ENCODE assay signal across 33 cellular contexts in genomic region chr11:8009856-8010255, GRCh38. TPM values are rescaled to one million over a fixed set of nuclear protein-coding genes. Genes with fewer than 3 reads are reported as not detected.
"Had no signal": no experiment of that assay in that cellular context is flagged by ENCODE, and none has a peak within 500 bp of the region (broad histone marks: within the 10 kb centered on the region; RNA-seq: fewer than 3 reads in every experiment).

No MANE protein-coding gene starts in this region.

- DNase-seq: activated CD4-positive, alpha-beta memory T cell treated with anti-CD3 and anti-CD28 coated beads, Interleukin-2, amount 10 ng/mL, durations not matched to agents 7 days and 5 days; activated CD4-positive, alpha-beta T cell treated with anti-CD3 and anti-CD28 coated beads for 1 hour; activated CD4-positive, alpha-beta T cell treated with anti-CD3 and anti-CD28 coated beads for 4 hours; activated CD4-positive, alpha-beta T cell treated with anti-CD3 and anti-CD28 coated beads, Interleukin-2, amount 10 ng/mL, durations not matched to agents 7 days and 5 days; activated CD4-positive, alpha-beta T cell treated with anti-CD3 and anti-CD28 coated beads, Interleukin-2, amount 50 U/mL, for 4 hours; activated CD4-positive, CD25-positive, alpha-beta regulatory T cell; activated effector memory CD4-positive, alpha-beta T cell treated with anti-CD3 and anti-CD28 coated beads, Interleukin-2, amount 50 U/mL, for 16 hours; activated naive CD4-positive, alpha-beta T cell treated with anti-CD3 and anti-CD28 coated beads for 36 hours; activated naive CD8-positive, alpha-beta T cell treated with anti-CD3 and anti-CD28 coated beads for 36 hours; activated naive CD8-positive, alpha-beta T cell treated with anti-CD3 and anti-CD28 coated beads, Interleukin-2, amount 50 U/mL, for 24 hours; activated T-cell treated with anti-CD3 and anti-CD28 coated beads, Interleukin-2, amount 50 U/mL, for 1 hour; activated T-cell treated with anti-CD3 and anti-CD28 coated beads, Interleukin-2, amount 50 U/mL, for 48 hours; brain microvascular endothelial cell; dorsolateral prefrontal cortex; effector memory CD4-positive, alpha-beta T cell; erythroblast; esophagus squamous epithelium; foreskin melanocyte; T-helper 1 cell; T-helper 17 cell; T1000 had no signal

- H3K4me1 Mint-ChIP-seq: activated CD4-positive, alpha-beta memory T cell treated with anti-CD3 and anti-CD28 coated beads, Interleukin-2, amount 10 ng/mL, durations not matched to agents 7 days and 5 days; activated CD4-positive, alpha-beta T cell treated with anti-CD3 and anti-CD28 coated beads, Interleukin-2, amount 10 ng/mL, durations not matched to agents 7 days and 5 days; activated naive CD4-positive, alpha-beta T cell treated with anti-CD3 and anti-CD28 coated beads, Interleukin-2, amount 50 U/mL, for 24 hours; activated naive CD8-positive, alpha-beta T cell treated with anti-CD3 and anti-CD28 coated beads for 36 hours; activated naive CD8-positive, alpha-beta T cell treated with anti-CD3 and anti-CD28 coated beads, Interleukin-2, amount 50 U/mL, for 24 hours; central memory CD8-positive, alpha-beta T cell had no signal

- H3K27me3 Mint-ChIP-seq: activated naive CD8-positive, alpha-beta T cell treated with anti-CD3 and anti-CD28 coated beads for 36 hours had no signal

- H3K27ac ChIP-seq: adrenal gland, ascending aorta, brain microvascular endothelial cell, coronary artery, dorsolateral prefrontal cortex, esophagus squamous epithelium, gastroesophageal sphincter had no signal

- H3K4me3 Mint-ChIP-seq: activated CD4-positive, alpha-beta memory T cell treated with anti-CD3 and anti-CD28 coated beads, Interleukin-2, amount 10 ng/mL, durations not matched to agents 7 days and 5 days; activated CD4-positive, alpha-beta T cell treated with anti-CD3 and anti-CD28 coated beads, Interleukin-2, amount 10 ng/mL, durations not matched to agents 7 days and 5 days; activated naive CD4-positive, alpha-beta T cell treated with anti-CD3 and anti-CD28 coated beads for 36 hours; activated naive CD4-positive, alpha-beta T cell treated with anti-CD3 and anti-CD28 coated beads, Interleukin-2, amount 50 U/mL, for 24 hours; activated naive CD8-positive, alpha-beta T cell treated with anti-CD3 and anti-CD28 coated beads for 36 hours; activated naive CD8-positive, alpha-beta T cell treated with anti-CD3 and anti-CD28 coated beads, Interleukin-2, amount 50 U/mL, for 24 hours; activated T-helper 1 cell treated with anti-CD3 and anti-CD28 coated beads, Interleukin-12 subunit alpha, Interleukin-12 subunit beta, Interleukin-2, Interleukin-4 antibody, amounts not matched to agents 30 ng/mL and 10 ng/mL and 1 ng/mL, durations not matched to agents 14 hours and 24 hours and 36 hours; central memory CD8-positive, alpha-beta T cell; dendritic cell treated with granulocyte-macrophage colony-stimulating factor and Interleukin-4, amounts not matched to agents 40 ng/mL and 50 ng/mL, for 4 days; T-helper 17 cell; T-helper 2 cell treated with Interferon-gamma antibody and Interleukin-4, amounts not matched to agents 5 μg/mL and 100 μg/mL, for 36 hours had no signal

- H3K4me1 ChIP-seq: adrenal gland, ascending aorta, esophagus squamous epithelium, gastroesophageal sphincter had no signal

- H3K27me3 ChIP-seq: adrenal gland, ascending aorta, brain microvascular endothelial cell, dorsolateral prefrontal cortex, gastroesophageal sphincter had no signal

- H3K27ac Mint-ChIP-seq: activated CD4-positive, alpha-beta memory T cell treated with anti-CD3 and anti-CD28 coated beads, Interleukin-2, amount 10 ng/mL, durations not matched to agents 7 days and 5 days; activated CD4-positive, alpha-beta T cell treated with anti-CD3 and anti-CD28 coated beads, Interleukin-2, amount 10 ng/mL, durations not matched to agents 7 days and 5 days; activated naive CD4-positive, alpha-beta T cell treated with anti-CD3 and anti-CD28 coated beads for 36 hours; activated naive CD4-positive, alpha-beta T cell treated with anti-CD3 and anti-CD28 coated beads, Interleukin-2, amount 50 U/mL, for 24 hours; activated naive CD8-positive, alpha-beta T cell treated with anti-CD3 and anti-CD28 coated beads for 36 hours; activated naive CD8-positive, alpha-beta T cell treated with anti-CD3 and anti-CD28 coated beads, Interleukin-2, amount 50 U/mL, for 24 hours; activated T-helper 1 cell treated with anti-CD3 and anti-CD28 coated beads, Interleukin-12 subunit alpha, Interleukin-12 subunit beta, Interleukin-2, Interleukin-4 antibody, amounts not matched to agents 30 ng/mL and 10 ng/mL and 1 ng/mL, durations not matched to agents 14 hours and 24 hours and 36 hours; activated T-helper 2 cell treated with anti-CD3 and anti-CD28 coated beads, Interferon-gamma antibody, Interleukin-2, Interleukin-4, amounts not matched to agents 10 μg/mL and 5 μg/mL and 100 μg/mL, durations not matched to agents 14 hours and 24 hours and 36 hours; dendritic cell treated with granulocyte-macrophage colony-stimulating factor and Interleukin-4, amounts not matched to agents 40 ng/mL and 50 ng/mL, for 4 days; T-helper 2 cell treated with Interferon-gamma antibody and Interleukin-4, amounts not matched to agents 5 μg/mL and 100 μg/mL, for 36 hours had no signal

- H3K4me3 ChIP-seq: adrenal gland, ascending aorta, coronary artery, dorsolateral prefrontal cortex, esophagus squamous epithelium, gastroesophageal sphincter had no signal

- H3K36me3 ChIP-seq: adrenal gland, ascending aorta, brain microvascular endothelial cell, esophagus squamous epithelium, gastroesophageal sphincter had no signal

- H3K9me3 ChIP-seq: adrenal gland, ascending aorta, esophagus squamous epithelium, gastroesophageal sphincter had no signal

- ATAC-seq: activated naive CD8-positive, alpha-beta T cell treated with anti-CD3 and anti-CD28 coated beads, Interleukin-2, amount 50 U/mL, for 24 hours; gastroesophageal sphincter; T-helper 17 cell had no signal

- H3K36me3 Mint-ChIP-seq: activated naive CD4-positive, alpha-beta T cell treated with anti-CD3 and anti-CD28 coated beads, Interleukin-2, amount 50 U/mL, for 24 hours; activated naive CD8-positive, alpha-beta T cell treated with anti-CD3 and anti-CD28 coated beads for 36 hours had no signal

- H3K9me3 Mint-ChIP-seq: activated CD4-positive, alpha-beta memory T cell treated with anti-CD3 and anti-CD28 coated beads, Interleukin-2, amount 10 ng/mL, durations not matched to agents 7 days and 5 days; activated CD4-positive, alpha-beta T cell treated with anti-CD3 and anti-CD28 coated beads, Interleukin-2, amount 10 ng/mL, durations not matched to agents 7 days and 5 days; activated naive CD4-positive, alpha-beta T cell treated with anti-CD3 and anti-CD28 coated beads for 36 hours; activated naive CD4-positive, alpha-beta T cell treated with anti-CD3 and anti-CD28 coated beads, Interleukin-2, amount 50 U/mL, for 24 hours; activated naive CD8-positive, alpha-beta T cell treated with anti-CD3 and anti-CD28 coated beads for 36 hours; activated naive CD8-positive, alpha-beta T cell treated with anti-CD3 and anti-CD28 coated beads, Interleukin-2, amount 50 U/mL, for 24 hours; activated T-helper 1 cell treated with anti-CD3 and anti-CD28 coated beads, Interleukin-12 subunit alpha, Interleukin-12 subunit beta, Interleukin-2, Interleukin-4 antibody, amounts not matched to agents 30 ng/mL and 10 ng/mL and 1 ng/mL, durations not matched to agents 14 hours and 24 hours and 36 hours; activated T-helper 2 cell treated with anti-CD3 and anti-CD28 coated beads, Interferon-gamma antibody, Interleukin-2, Interleukin-4, amounts not matched to agents 10 μg/mL and 5 μg/mL and 100 μg/mL, durations not matched to agents 14 hours and 24 hours and 36 hours; central memory CD8-positive, alpha-beta T cell; dendritic cell treated with granulocyte-macrophage colony-stimulating factor and Interleukin-4, amounts not matched to agents 40 ng/mL and 50 ng/mL, for 4 days; T-helper 2 cell treated with Interferon-gamma antibody and Interleukin-4, amounts not matched to agents 5 μg/mL and 100 μg/mL, for 36 hours had no signal

RNA-seq across cellular contexts. Expression of gene NLRP10, which starts 44.6 kb away (rescaled TPM):
- total RNA-seq: activated CD4-positive, alpha-beta memory T cell treated with anti-CD3 and anti-CD28 coated beads, Interleukin-2, amount 10 ng/mL, durations not matched to agents 7 days and 5 days; activated CD4-positive, alpha-beta T cell treated with anti-CD3 and anti-CD28 coated beads, Interleukin-2, amount 10 ng/mL, durations not matched to agents 7 days and 5 days; activated naive CD4-positive, alpha-beta T cell treated with anti-CD3 and anti-CD28 coated beads for 36 hours; activated naive CD8-positive, alpha-beta T cell treated with anti-CD3 and anti-CD28 coated beads for 36 hours; activated T-helper 1 cell treated with anti-CD3 and anti-CD28 coated beads, Interleukin-12 subunit alpha, Interleukin-12 subunit beta, Interleukin-2, Interleukin-4 antibody, amounts not matched to agents 30 ng/mL and 10 ng/mL and 1 ng/mL, durations not matched to agents 14 hours and 24 hours and 36 hours; activated T-helper 2 cell treated with anti-CD3 and anti-CD28 coated beads, Interferon-gamma antibody, Interleukin-2, Interleukin-4, amounts not matched to agents 10 μg/mL and 5 μg/mL and 100 μg/mL, durations not matched to agents 14 hours and 24 hours and 36 hours; adrenal gland; ascending aorta; cardiac septum; cerebellum; esophagus squamous epithelium; gastroesophageal sphincter; T-helper 17 cell had no signal
- polyA plus RNA-seq: adrenal gland had no signal
